ENCODE assay signal across 1 cellular context in genomic region chr12:53060721-53061276, GRCh38.
TF ChIP-seq lines count a peak whose summit lies in the region.

No MANE protein-coding gene starts in this region.

TF ChIP-seq in endothelial cell of umbilical vein, 7 proteins besides CTCF, POLR2A, EP300 and RAD21 (continued from another document):
- TF ChIP-seq, protein P1, sequence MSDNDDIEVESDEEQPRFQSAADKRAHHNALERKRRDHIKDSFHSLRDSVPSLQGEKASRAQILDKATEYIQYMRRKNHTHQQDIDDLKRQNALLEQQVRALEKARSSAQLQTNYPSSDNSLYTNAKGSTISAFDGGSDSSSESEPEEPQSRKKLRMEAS (IDR thresholded peaks at IDR 0.05; ENCODE audit: insufficient read depth, insufficient read length), result no peak
- TF ChIP-seq MYC (IDR thresholded peaks at IDR 0.05; ENCODE audit: low read depth, low read length), result no peak
- TF ChIP-seq EZH2 (IDR thresholded peaks at IDR 0.05; ENCODE audit: borderline replicate concordance, low read depth, low read length, severe bottlenecking), result no peak
- no peak for TF ChIP-seq GATA2 (IDR thresholded peaks at IDR 0.05; ENCODE audit: insufficient read depth, insufficient read length, low read depth, low read length)
- no peak for TF ChIP-seq FOS (IDR thresholded peaks at IDR 0.05; ENCODE audit: borderline replicate concordance, insufficient read depth, low read length)
TF ChIP-seq in endothelial cell of umbilical vein: peak in this region for 0.
